ENCODE assay signal across 1 cellular context in genomic region chr17:57312242-57312641, GRCh38.
TF ChIP-seq lines count a peak whose summit lies in the region.

No MANE protein-coding gene starts in this region.

TF ChIP-seq in HepG2, 621 proteins besides CTCF, POLR2A, EP300 and RAD21 (continued from another document):
- TF ChIP-seq ZBTB7A (CRISPR knock-in tag; IDR thresholded peaks at IDR 0.05) (no peak), MZF1 (CRISPR knock-in tag; IDR thresholded peaks at IDR 0.05; ENCODE audit: borderline replicate concordance) (no peak), HOXA3 (CRISPR knock-in tag; IDR thresholded peaks at IDR 0.05) (no peak), LRRFIP1 (CRISPR knock-in tag; conservative IDR thresholded peaks at IDR 0.05) (no peak), NR2F6 (IDR thresholded peaks at IDR 0.05) (no peak), NR2F6 (CRISPR knock-in tag; IDR thresholded peaks at IDR 0.05) (no peak), ZNF580 (CRISPR knock-in tag; IDR thresholded peaks at IDR 0.05; ENCODE audit: borderline replicate concordance, low read depth) (no peak)
